In the genomic region with DNA sequence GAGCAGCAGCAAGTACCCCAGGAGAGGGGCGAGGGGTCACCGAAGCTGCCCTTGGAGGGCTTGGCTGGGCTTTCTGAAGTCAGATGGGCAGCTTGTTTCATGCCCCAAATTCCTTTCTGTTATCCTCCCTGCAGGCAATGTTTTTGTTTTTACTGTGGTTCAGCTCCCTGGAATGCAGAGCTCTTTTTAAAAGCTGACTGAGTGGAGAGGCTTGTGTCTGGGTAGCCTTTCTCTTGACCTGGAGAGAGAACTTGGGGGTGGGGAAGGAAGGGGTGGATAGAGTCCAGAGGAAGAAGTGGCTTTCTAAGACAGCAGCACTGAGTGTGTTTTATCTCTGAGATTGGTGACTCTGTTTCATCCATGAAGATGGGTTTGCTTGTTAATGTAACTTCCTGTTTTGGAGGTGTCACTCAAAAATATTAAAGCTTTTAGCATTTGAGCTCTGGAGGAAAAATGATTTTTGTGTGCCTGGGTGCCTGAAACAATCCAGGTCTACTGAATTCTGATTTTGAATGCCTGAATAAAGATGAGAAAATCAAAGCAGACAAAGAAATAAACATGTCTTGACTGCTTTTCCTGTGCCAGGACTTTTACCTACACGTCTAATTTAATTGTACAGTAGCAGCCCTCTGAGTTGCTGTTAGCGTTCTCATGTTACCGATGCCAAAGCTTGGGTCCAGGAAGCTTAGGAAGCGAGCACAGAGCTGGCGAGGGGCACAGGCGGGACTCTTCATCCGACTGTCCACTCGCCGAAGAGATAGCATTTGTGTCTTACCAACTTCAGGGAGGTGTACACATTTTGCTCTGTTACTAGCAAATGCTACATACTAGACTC, we compare ENCODE assay signal across 11 cellular contexts.
DNase-seq lines count a peak whose midpoint lies in the region; ATAC-seq and TF ChIP-seq lines count a peak whose summit lies in the region.
"Had no signal": no experiment of that assay in that cellular context is flagged by ENCODE, and none has a peak within 500 bp of the region (broad histone marks: within the 10 kb centered on the region; RNA-seq: fewer than 3 reads in every experiment).

No MANE protein-coding gene starts in this region.

- no peak overlapping the region for H3K27ac ChIP-seq in heart left ventricle
- H3K27ac ChIP-seq: esophagus squamous epithelium had no signal

- H3K4me3 ChIP-seq in BJ (ENCODE audit: low read depth, low read length) (no peak overlapping the region), heart left ventricle (no peak overlapping the region)
- H3K4me3 ChIP-seq: esophagus squamous epithelium had no signal

- peak; percentile 77 for DNase-seq in BJ (ENCODE audit: low read depth)
- DNase-seq in LoVo (ENCODE audit: low spot score): peak; percentile 7
- peak; percentile 70 for DNase-seq in cerebellar cortex (ENCODE audit: low spot score)
- DNase-seq in mesothelial cell of epicardium (ENCODE audit: low spot score in 2 of 2, unreplicated experiment in 2 of 2): no peak
- no peak for DNase-seq in DMS79 treated with DMSO at 0.1 percent for 48 hours (lab: John Stamatoyannopoulos, UW)
- DNase-seq in heart left ventricle: no peak
- DNase-seq: esophagus squamous epithelium, GF-D8, NCI-H526 had no signal

- H3K4me1 Mint-ChIP-seq in mesothelial cell of epicardium: peaks cover 64% of the 10 kb centered on the region

- no peak for TF ChIP-seq POLR2A in heart left ventricle (IDR thresholded peaks at IDR 0.05)

- no peak for TF ChIP-seq CTCF in BJ (IDR thresholded peaks at IDR 0.05; ENCODE audit: insufficient read depth, low read depth, low read length)
- no peak for TF ChIP-seq CTCF in mesothelial cell of epicardium (IDR thresholded peaks at IDR 0.05; ENCODE audit: unreplicated experiment)
- no peak for TF ChIP-seq CTCF in heart left ventricle (IDR thresholded peaks at IDR 0.05)

- peaks cover 0 to 23% (median 7%) of the 10 kb centered on the region in 12 donors for H3K4me1 ChIP-seq in heart left ventricle
- H3K4me1 ChIP-seq: esophagus squamous epithelium had no signal

- H3K36me3 ChIP-seq in BJ (ENCODE audit: control insufficient read depth, insufficient read depth, low read length) (no peaks in the 10 kb centered on the region), heart left ventricle (no peaks in the 10 kb centered on the region)
- H3K36me3 ChIP-seq: esophagus squamous epithelium had no signal

- intact Hi-C loops in heart left ventricle (cut with DNase I): no loop called here

- H3K27ac Mint-ChIP-seq in mesothelial cell of epicardium: peak overlapping the region; percentile 92

- no peak for ATAC-seq in heart left ventricle
- ATAC-seq in HG03469 (IDR thresholded peaks at IDR 0.05; ENCODE audit: unreplicated experiment): no peak
- ATAC-seq in HG03175 (IDR thresholded peaks at IDR 0.05; ENCODE audit: unreplicated experiment): no peak

- WGBS in heart left ventricle, 4 donors: 35 to 48% (median 41%) methylated on average over 11 of the region's 11 CpGs

- POLR2A ChIA-PET in BJ (lab: Charles Lee): interaction anchor here (0.6 kb wide), 1 partner anchor 110 kb away, joined by 4 read pairs; no protein-coding TSS in a partner anchor

- H3K36me3 Mint-ChIP-seq in mesothelial cell of epicardium: peaks cover 4% of the 10 kb centered on the region

- H3K9me3 Mint-ChIP-seq in mesothelial cell of epicardium: no peaks in the 10 kb centered on the region

- CTCF ChIA-PET in BJ (lab: Yijun Ruan, JAX): interaction anchor here (1.2 to 2.6 kb wide), 2 partner anchors 39 to 49 kb away, joined by 5 to 11 read pairs; no protein-coding TSS in a partner anchor

- no peaks in the 10 kb centered on the region for H3K9me3 ChIP-seq in heart left ventricle
- H3K9me3 ChIP-seq: esophagus squamous epithelium had no signal

- no peaks in the 10 kb centered on the region for H3K27me3 Mint-ChIP-seq in mesothelial cell of epicardium (ENCODE audit: low read depth)

- H3K27me3 ChIP-seq in BJ (ENCODE audit: control insufficient read depth, insufficient read depth, low read length) (no peaks in the 10 kb centered on the region), heart left ventricle (peaks cover 0 to 2% (median 0%) of the 10 kb centered on the region in 9 donors)

- peak overlapping the region; percentile 9 for H3K4me3 Mint-ChIP-seq in mesothelial cell of epicardium

Comparison
In these comparisons a context has a peak if more than half of its experiments do, and no peak if none do; other contexts are left out.
1. DNase-seq: peak in BJ (single experiment), LoVo (single experiment) and cerebellar cortex (single experiment); none in mesothelial cell of epicardium (0 of 2), DMS79 treated with DMSO at 0.1 percent for 48 hours (single experiment) and heart left ventricle (0 of 5).